Comparison of ENCODE assay signal across 8 cellular contexts in the genomic region with DNA sequence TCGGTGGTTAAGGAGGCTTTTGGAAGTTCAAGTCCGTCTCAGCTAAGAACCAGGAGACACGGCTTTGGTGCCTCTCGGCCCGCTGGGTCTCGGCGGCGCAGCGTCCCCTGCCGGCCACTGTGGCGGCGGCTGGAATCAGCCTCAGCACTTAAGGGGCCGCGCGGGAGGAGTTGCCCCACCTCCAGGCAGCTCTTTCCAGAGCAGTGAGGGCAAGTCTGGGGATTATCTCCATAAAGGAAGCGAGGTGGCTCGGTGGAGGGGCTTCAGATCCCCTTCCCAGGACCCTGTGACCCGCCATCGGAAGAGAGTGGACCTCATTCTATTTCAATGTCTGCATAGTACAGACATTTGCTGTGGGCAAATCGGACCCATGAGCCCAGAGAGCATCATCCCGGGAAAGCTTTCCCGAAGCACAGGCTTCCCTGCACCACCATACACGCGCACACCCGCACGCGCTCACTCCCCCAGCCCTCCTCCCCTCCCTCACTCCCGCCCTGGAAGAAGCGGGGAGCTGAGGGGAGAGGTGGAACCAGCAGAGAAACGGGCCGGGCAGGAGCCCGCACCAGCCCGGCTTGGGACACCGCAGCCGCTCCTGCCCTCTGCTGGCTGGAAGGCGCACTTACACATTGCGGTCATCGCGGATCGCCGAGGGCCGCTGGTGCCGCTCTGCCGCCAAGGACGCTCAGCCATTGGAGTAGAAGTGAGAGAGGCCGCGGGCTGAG.
DNase-seq lines count a peak whose midpoint lies in the region; FAIRE-seq and TF ChIP-seq lines count a peak whose summit lies in the region.

No MANE protein-coding gene starts in this region.

- TF ChIP-seq POLR2A in H54 (IDR thresholded peaks at IDR 0.05; ENCODE audit: low read depth, low read length) = no peak

- H3K27ac ChIP-seq in substantia nigra (ENCODE audit: low read depth, low read length, poor library complexity, severe bottlenecking) = peak overlapping the region; percentile 60

- TF ChIP-seq CTCF in LNCAP (IDR thresholded peaks at IDR 0.05) = peak; percentile 94

- peak; percentile 85 for FAIRE-seq in G401.6 (lab: Jason Lieb, UNC)
- peak; percentile 70 for FAIRE-seq in H54 (lab: Jason Lieb, UNC)

- peak; percentile 67 for DNase-seq in H54 (ENCODE audit: insufficient read length, low spot score)
- DNase-seq in SIG-M5 (lab: John Stamatoyannopoulos, UW) = peak; percentile 7
- DNase-seq in activated gamma-delta T cell treated with anti-CD3 and anti-CD28 coated beads, Interleukin-2, amount 50 U/mL, for 16 hours (ENCODE audit: low read depth) = peak; percentile 67
- DNase-seq in germinal center (ENCODE audit: low spot score) = peak; percentile 86
- DNase-seq in nucleus accumbens (lab: John Stamatoyannopoulos, UW) = peak in 52 of 56 donors; percentile 34 to 86 (median 72)
- DNase-seq in substantia nigra (lab: John Stamatoyannopoulos, UW) = peak in 48 of 49 donors; percentile 41 to 89 (median 76)

Comparison
In these comparisons a context has a peak if more than half of its experiments do, and no peak if none do; other contexts are left out.
1. Peak in every context shown above with its lines: DNase-seq and H3K27ac ChIP-seq.
2. DNase-seq: peak in every context shown above with its lines; median percentile 86 in germinal center; 76 in substantia nigra; 72 in nucleus accumbens; 67 in H54; 67 in activated gamma-delta T cell treated with anti-CD3 and anti-CD28 coated beads, Interleukin-2, amount 50 U/mL, for 16 hours; 7 in SIG-M5.